Comparison of ENCODE assay signal across 15 cellular contexts in genomic region chr17:65370669-65371126, GRCh38.
A peak's percentile ranks its signal among the peaks of the same experiment; 100 is the strongest.
DNase-seq lines count a peak whose midpoint lies in the region; ATAC-seq, FAIRE-seq and TF ChIP-seq lines count a peak whose summit lies in the region.
"Had no signal": no experiment of that assay in that cellular context is flagged by ENCODE, and none has a peak within 500 bp of the region (broad histone marks: within the 10 kb centered on the region; RNA-seq: fewer than 3 reads in every experiment).

No MANE protein-coding gene starts in this region.

- no peaks in the 10 kb centered on the region for H3K36me3 ChIP-seq in GM23338 (ENCODE audit: insufficient read depth)
- H3K36me3 ChIP-seq in neuronal stem cell (replicated peaks in 1 of 2; ENCODE audit: control insufficient read depth in 2 of 2, insufficient read depth in 2 of 2, low read length in 2 of 2): no peaks in the 10 kb centered on the region
- H3K36me3 ChIP-seq: HAP-1, ovary had no signal

- H2BK12ac ChIP-seq in neuronal stem cell (ENCODE audit: low read length): no peak overlapping the region

- DNase-seq in GM23338 (ENCODE audit: low spot score): peak; percentile 6
- DNase-seq in NCI-H146 (lab: John Stamatoyannopoulos, UW): peak; percentile 85
- DNase-seq in ecto neural progenitor cell (ENCODE audit: low spot score): peak; percentile 53
- DNase-seq in neuronal stem cell (ENCODE audit: low spot score): no peak
- no peak for DNase-seq in GM19239 (ENCODE audit: insufficient read length, low spot score)
- DNase-seq: CD4-positive, alpha-beta memory T cell; foreskin keratinocyte; NCI-H2227 treated with DMSO at 0.1 percent for 48 hours; ovary; stimulated activated CD4-positive, alpha-beta T cell treated with anti-CD3 and anti-CD28 coated beads, Interleukin-2, amount 100 ng/mL, for 48 hours; stimulated activated naive CD4-positive, alpha-beta T cell treated with Interleukin-2 at 50 U/mL for 16 hours had no signal

- H3K4me1 ChIP-seq in GM23338 (ENCODE audit: insufficient read depth) (no peaks in the 10 kb centered on the region), neuronal stem cell (ENCODE audit: control insufficient read depth in 2 of 2, insufficient read depth in 1 of 2, low read depth in 1 of 2, low read length in 2 of 2) (peaks cover 0 to 1% of the 10 kb centered on the region in 2 donors)
- H3K4me1 ChIP-seq: foreskin keratinocyte, HAP-1 had no signal

- H3K27me3 ChIP-seq in GM23338 (ENCODE audit: insufficient read depth) (no peaks in the 10 kb centered on the region), neuronal stem cell (ENCODE audit: control insufficient read depth in 3 of 3, insufficient read depth in 3 of 3, low read depth in 1 of 3, low read length in 3 of 3) (peaks cover 0 to 3% (median 0%) of the 10 kb centered on the region in 3 experiments)
- H3K27me3 ChIP-seq: foreskin keratinocyte, ovary had no signal

- H3K4me1 Mint-ChIP-seq in GM23338: peaks cover 2% of the 10 kb centered on the region; the same call in 1 of the 3 replicates

- no peak overlapping the region for H2BK120ac ChIP-seq in neuronal stem cell (ENCODE audit: low read depth, low read length)

- H3K36me3 Mint-ChIP-seq in GM23338 (ENCODE audit: low read depth): no peaks in the 10 kb centered on the region
- H3K36me3 Mint-ChIP-seq: CD4-positive, alpha-beta memory T cell had no signal

- no peak for TF ChIP-seq CTCF in GM23338 (conservative IDR thresholded peaks at IDR 0.05; ENCODE audit: low read depth in 2 of 2)

- no peaks in the 10 kb centered on the region for H3K79me2 ChIP-seq in GM23338 (replicated peaks; ENCODE audit: insufficient read depth)

- H4K91ac ChIP-seq in neuronal stem cell (ENCODE audit: low read depth, low read length, poor library complexity): no peak overlapping the region

- no peak for FAIRE-seq in GM19239 (lab: Jason Lieb, UNC)

- no peak overlapping the region for H4K8ac ChIP-seq in neuronal stem cell (ENCODE audit: low read depth, low read length)

- H4K20me1 ChIP-seq in GM23338 (replicated peaks; ENCODE audit: insufficient read depth): no peaks in the 10 kb centered on the region

- H3K4ac ChIP-seq in neuronal stem cell (ENCODE audit: low read length): no peak overlapping the region

- H3K4me3 ChIP-seq in GM23338: no peak overlapping the region
- H3K4me3 ChIP-seq in neuronal stem cell (ENCODE audit: low read length in 2 of 2): no peak overlapping the region
- H3K4me3 ChIP-seq: HAP-1, ovary had no signal

- peaks cover 6% of the 10 kb centered on the region for H3K27me3 Mint-ChIP-seq in GM23338 (ENCODE audit: insufficient read depth, low read depth, poor library complexity)

- H3K27ac ChIP-seq in GM23338 (ENCODE audit: low read depth) (no peak overlapping the region), neuronal stem cell (replicated peaks; ENCODE audit: low read length) (no peak overlapping the region)
- H3K27ac ChIP-seq: foreskin keratinocyte, ovary had no signal

- ATAC-seq in GM23338 (0 out of 3 replicates have a peak, but pooled peaks have one; percentile 28), HG02884 (IDR thresholded peaks at IDR 0.05; ENCODE audit: unreplicated experiment) (no peak), GM19324 (IDR thresholded peaks at IDR 0.05; ENCODE audit: low FRiP score, unreplicated experiment) (no peak), GM19328 (IDR thresholded peaks at IDR 0.05; ENCODE audit: unreplicated experiment) (no peak)
- ATAC-seq: foreskin keratinocyte had no signal

- no peaks in the 10 kb centered on the region for H3F3A ChIP-seq in GM23338 (replicated peaks; ENCODE audit: low read depth)

- no peak overlapping the region for H2BK5ac ChIP-seq in neuronal stem cell (ENCODE audit: low read length)

- H3K23ac ChIP-seq in neuronal stem cell (ENCODE audit: low read depth, low read length, poor library complexity): no peak overlapping the region

- H3K4me2 ChIP-seq in GM23338: no peak overlapping the region
- H3K4me2 ChIP-seq in neuronal stem cell (ENCODE audit: insufficient read depth, low read length, poor library complexity, severe bottlenecking): no peak overlapping the region

- WGBS in neuronal stem cell (ENCODE audit: extremely low coverage in 2 of 2, insufficient read length in 2 of 2, insufficient replicate concordance in 1 of 2), 2 donors: no CpG with 5 or more reads among the region's 15 CpGs

- H2AK5ac ChIP-seq in neuronal stem cell (ENCODE audit: low read depth, low read length): no peak overlapping the region

- no peak overlapping the region for H3K14ac ChIP-seq in neuronal stem cell (ENCODE audit: low read length)

- H3K9ac ChIP-seq in neuronal stem cell (ENCODE audit: low read depth, low read length, poor library complexity): no peak overlapping the region

- no peaks in the 10 kb centered on the region for H3K9me2 ChIP-seq in GM23338 (ENCODE audit: insufficient read depth)

- peak overlapping the region; percentile 74; the same call in 1 of the 2 replicates for H2AFZ ChIP-seq in GM23338
- peak overlapping the region; percentile 15 for H2AFZ ChIP-seq in neuronal stem cell (ENCODE audit: low read length)

- peaks cover 1 to 3% of the 10 kb centered on the region in 2 donors for H3K9me3 ChIP-seq in neuronal stem cell (replicated peaks in 1 of 2; ENCODE audit: control insufficient read depth in 2 of 2, insufficient read depth in 1 of 2, low read depth in 1 of 2, low read length in 2 of 2)
- H3K9me3 ChIP-seq: HAP-1, ovary had no signal

- H3K18ac ChIP-seq in neuronal stem cell (ENCODE audit: low read length): peak overlapping the region; percentile 78

- H3K9me3 Mint-ChIP-seq in GM23338: no peaks in the 10 kb centered on the region; the same call in 2 of the 3 replicates

- no peaks in the 10 kb centered on the region for H3K79me1 ChIP-seq in neuronal stem cell (ENCODE audit: low read depth, low read length)

- H2BK15ac ChIP-seq in neuronal stem cell (ENCODE audit: low read length): no peak overlapping the region

- H3K4me3 Mint-ChIP-seq in GM23338: no peak overlapping the region
- H3K4me3 Mint-ChIP-seq: CD4-positive, alpha-beta memory T cell had no signal

- no peak overlapping the region for H3K27ac Mint-ChIP-seq in GM23338
- H3K27ac Mint-ChIP-seq: CD4-positive, alpha-beta memory T cell had no signal

TF ChIP-seq in GM23338, 12 proteins besides CTCF, POLR2A, EP300 and RAD21:
- TF ChIP-seq ZNF331 (CRISPR knock-in tag; IDR thresholded peaks at IDR 0.05; ENCODE audit: low read depth): no peak
- TF ChIP-seq JUNB (IDR thresholded peaks at IDR 0.05; ENCODE audit: unreplicated experiment): no peak
- TF ChIP-seq STAT1 (IDR thresholded peaks at IDR 0.05; ENCODE audit: unreplicated experiment): no peak
- TF ChIP-seq REST (IDR thresholded peaks at IDR 0.05; ENCODE audit: unreplicated experiment): no peak

Comparison
In these comparisons a context has a peak if more than half of its experiments do, and no peak if none do; other contexts are left out.
1. DNase-seq: peak in GM23338 (single experiment), NCI-H146 (single experiment) and ecto neural progenitor cell (single experiment); none in neuronal stem cell (single experiment) and GM19239 (single experiment).